Comparison of ENCODE assay signal across 8 cellular contexts in genomic region chr6:43269273-43270007, GRCh38. TPM values are rescaled to one million over a fixed set of nuclear protein-coding genes. Genes with fewer than 3 reads are reported as not detected.
DNase-seq lines count a peak whose midpoint lies in the region; ATAC-seq and TF ChIP-seq lines count a peak whose summit lies in the region.

No MANE protein-coding gene starts in this region.

- H3K9ac ChIP-seq in OCI-LY3 (ENCODE audit: low read length) (peak overlapping the region; percentile 49; the same call in 1 of the 2 replicates), adipocyte (ENCODE audit: low read length) (no peak overlapping the region)

- intact Hi-C loops in A673 (cut with micrococcal nuclease; ENCODE audit: unreplicated experiment) = loop anchor here (10.0 kb wide), 1 partner anchor 235 kb away; no protein-coding TSS in a partner anchor

- ATAC-seq in HG02938 (IDR thresholded peaks at IDR 0.05; ENCODE audit: unreplicated experiment) = no peak

- TF ChIP-seq CTCF in A673 (conservative IDR thresholded peaks at IDR 0.05; ENCODE audit: low read depth, low read length) = no peak
- TF ChIP-seq CTCF in OCI-LY3 (IDR thresholded peaks at IDR 0.05; ENCODE audit: low read depth, low read length) = no peak

- POLR2A ChIA-PET in A673 (lab: Charles Lee; ENCODE audit: low non-redundant PET) = no interaction called here

- H3K9me3 ChIP-seq in A673 (ENCODE audit: low read depth, low read length, poor library complexity, severe bottlenecking) (no peaks in the 10 kb centered on the region), OCI-LY3 (ENCODE audit: insufficient read depth, low read length) (no peaks in the 10 kb centered on the region), adipocyte (ENCODE audit: control insufficient read depth, low read length) (no peaks in the 10 kb centered on the region)

- H3K4me2 ChIP-seq in OCI-LY3 (ENCODE audit: low read length) = peak overlapping the region; percentile 85

- H3K36me3 ChIP-seq in A673 (ENCODE audit: insufficient read depth, low read length, poor library complexity, severe bottlenecking) (no peaks in the 10 kb centered on the region), OCI-LY3 (replicated peaks; ENCODE audit: low read depth, low read length) (no peaks in the 10 kb centered on the region), adipocyte (ENCODE audit: control insufficient read depth, insufficient read depth, low read length, severe bottlenecking) (no peaks in the 10 kb centered on the region)

- BruUV-seq in A673 (replicated peaks; lab: Mats Ljungman, UMichigan) = no TSS peak

- peak; percentile 47 for DNase-seq in A673 (ENCODE audit: low spot score)
- DNase-seq in adipocyte (ENCODE audit: low read depth) = peak; percentile 45
- peak; percentile 64 for DNase-seq in left kidney (ENCODE audit: low read depth, low spot score)
- peak in 5 of 6 experiments; percentile 9 to 57 (median 36) for DNase-seq in stimulated activated naive CD4-positive, alpha-beta T cell (lab: John Stamatoyannopoulos, UW)
- DNase-seq in DMS153 (lab: John Stamatoyannopoulos, UW) = no peak
- no peak for DNase-seq in HCEC 1CT

- no peaks in the 10 kb centered on the region for H4K20me1 ChIP-seq in OCI-LY3 (ENCODE audit: insufficient read depth, low read length)

- H3K4me3 ChIP-seq in A673 (ENCODE audit: low read depth, low read length, poor library complexity, severe bottlenecking) (peak overlapping the region; percentile 18), OCI-LY3 (ENCODE audit: low read length) (peak overlapping the region; percentile 74), adipocyte (ENCODE audit: low read length) (peak overlapping the region; percentile 66)

- CTCF ChIA-PET in A673 (lab: Charles Lee) = no interaction called here

- no peaks in the 10 kb centered on the region for H3K27me3 ChIP-seq in A673 (replicated peaks; ENCODE audit: insufficient read depth, low read depth, low read length, poor library complexity)
- peaks cover 9% of the 10 kb centered on the region; the same call in 1 of the 2 replicates for H3K27me3 ChIP-seq in OCI-LY3 (ENCODE audit: low read depth, low read length)
- peaks cover 57% of the 10 kb centered on the region for H3K27me3 ChIP-seq in adipocyte (replicated peaks; ENCODE audit: control insufficient read depth, insufficient read depth, low read length)

- H3K4me1 ChIP-seq in A673 (ENCODE audit: insufficient read depth, low read length, poor library complexity, severe bottlenecking) (peaks cover 15% of the 10 kb centered on the region), OCI-LY3 (ENCODE audit: low read length) (peaks cover 52% of the 10 kb centered on the region), adipocyte (ENCODE audit: control insufficient read depth, insufficient read depth, low read length) (peaks cover 7% of the 10 kb centered on the region)

- peak overlapping the region; percentile 54 for H2AFZ ChIP-seq in OCI-LY3 (ENCODE audit: low read depth, low read length)

- H3K79me2 ChIP-seq in OCI-LY3 (ENCODE audit: low read length) = no peaks in the 10 kb centered on the region

- H3K27ac ChIP-seq in A673 (ENCODE audit: low read depth, low read length, poor library complexity, severe bottlenecking) = no peak overlapping the region
- no peak overlapping the region for H3K27ac ChIP-seq in OCI-LY3 (ENCODE audit: low read length)

RNA-seq across cellular contexts. Expression of gene TTBK1, which starts 26.2 kb away (rescaled TPM):
- total RNA-seq in A673 (2021) = not detected in 2 replicates

RNA-seq across cellular contexts. Expression of gene SLC22A7, which starts 28.6 kb away (rescaled TPM):
- total RNA-seq in A673 (2021) = not detected in 2 replicates

RNA-seq across cellular contexts. Expression of gene CRIP3, which starts 39.2 kb away (rescaled TPM):
- total RNA-seq in A673 (2021) = 2.4 TPM in 2 replicates

RNA-seq across cellular contexts. Expression of gene DNPH1, which starts 40.2 kb away (rescaled TPM):
- total RNA-seq in A673 (2021) = 55.1 and 69.4 TPM in 2 replicates

Comparison
In these comparisons a context has a peak if more than half of its experiments do, and no peak if none do; other contexts are left out.
1. DNase-seq: peak in A673 (single experiment), adipocyte (single experiment), left kidney (single experiment) and stimulated activated naive CD4-positive, alpha-beta T cell (5 of 6); none in DMS153 (single experiment) and HCEC 1CT (single experiment).
2. H3K4me3 ChIP-seq: peak in every context shown above with its lines; median percentile 74 in OCI-LY3; 66 in adipocyte; 18 in A673.